ENCODE assay signal across 10 cellular contexts in the genomic region with DNA sequence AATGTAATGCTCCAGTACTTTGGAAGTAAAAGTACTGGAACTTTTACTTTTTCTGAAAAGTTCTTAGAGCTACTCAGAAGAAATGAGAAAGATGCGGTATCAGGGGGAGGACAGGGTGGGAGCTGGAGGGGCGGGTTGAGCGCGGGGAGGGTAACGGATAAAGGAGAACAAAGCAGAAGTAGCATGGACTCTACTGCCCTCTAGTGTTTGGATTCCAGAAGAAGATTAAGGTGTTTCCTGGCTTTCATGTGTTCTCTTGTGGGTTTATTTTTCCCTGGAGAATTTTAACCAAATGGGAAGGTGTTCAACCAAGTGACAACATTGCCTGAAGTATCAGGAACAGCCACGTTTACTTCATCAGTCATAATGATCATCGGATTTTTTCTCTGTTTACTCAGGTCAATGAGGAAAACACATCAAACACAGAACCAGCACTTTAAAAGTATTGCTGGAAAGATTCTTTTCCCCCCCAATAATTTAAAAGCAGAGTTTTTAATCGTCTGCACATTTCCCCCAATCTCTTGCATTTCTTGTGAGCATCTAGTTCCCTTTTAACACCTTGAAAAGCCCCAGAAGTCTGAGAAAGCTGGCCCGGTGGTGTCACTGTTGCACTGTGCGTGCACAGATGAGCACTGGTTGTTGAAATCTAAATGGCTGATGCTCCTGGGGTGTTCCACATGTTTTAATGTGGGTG.
A peak's percentile ranks its signal among the peaks of the same experiment; 100 is the strongest.
DNase-seq lines count a peak whose midpoint lies in the region; ATAC-seq and TF ChIP-seq lines count a peak whose summit lies in the region.
"Had no signal": no experiment of that assay in that cellular context is flagged by ENCODE, and none has a peak within 500 bp of the region (broad histone marks: within the 10 kb centered on the region; RNA-seq: fewer than 3 reads in every experiment).

No MANE protein-coding gene starts in this region.

- DNase-seq in DMS79 treated with DMSO at 0.1 percent for 48 hours (lab: John Stamatoyannopoulos, UW) (peak; percentile 9), DMS79 (lab: John Stamatoyannopoulos, UW) (no peak), NCI-H446 treated with DMSO at 0.1 percent for 48 hours (lab: John Stamatoyannopoulos, UW) (peak; percentile 52), body of pancreas (peak in 1 of 4 donors; percentile 21), iris pigment epithelial cell (ENCODE audit: low read depth) (peak; percentile 55), type B pancreatic cell (ENCODE audit: extremely low spot score, unreplicated experiment) (no peak)
- no peak for DNase-seq in activated T-helper 1 cell treated with anti-CD3 and anti-CD28 coated beads, Interleukin-12 subunit alpha, Interleukin-12 subunit beta, Interleukin-2, Interleukin-4 antibody, amounts not matched to agents 30 ng/mL and 10 ng/mL and 1 ng/mL, durations not matched to agents 14 hours and 24 hours and 36 hours (ENCODE audit: low spot score)
- DNase-seq: activated naive CD8-positive, alpha-beta T cell treated with anti-CD3 and anti-CD28 coated beads, Interleukin-2, amount 10 ng/mL, durations not matched to agents 7 days and 5 days had no signal

- peaks cover 4% of the 10 kb centered on the region for H3K4me1 ChIP-seq in body of pancreas
- H3K4me1 ChIP-seq: BLaER1 had no signal

- H3K36me3 Mint-ChIP-seq in type B pancreatic cell = no peaks in the 10 kb centered on the region
- no peaks in the 10 kb centered on the region for H3K36me3 Mint-ChIP-seq in activated T-helper 1 cell treated with anti-CD3 and anti-CD28 coated beads, Interleukin-12 subunit alpha, Interleukin-12 subunit beta, Interleukin-2, Interleukin-4 antibody, amounts not matched to agents 30 ng/mL and 10 ng/mL and 1 ng/mL, durations not matched to agents 14 hours and 24 hours and 36 hours (ENCODE audit: low read depth)
- H3K36me3 Mint-ChIP-seq: activated naive CD8-positive, alpha-beta T cell treated with anti-CD3 and anti-CD28 coated beads, Interleukin-2, amount 10 ng/mL, durations not matched to agents 7 days and 5 days had no signal

- no peaks in the 10 kb centered on the region for H3K27me3 ChIP-seq in body of pancreas
- H3K27me3 ChIP-seq: BLaER1 had no signal

- no peak for TF ChIP-seq POLR2A in body of pancreas (IDR thresholded peaks at IDR 0.05)

- ATAC-seq in HG03280 (IDR thresholded peaks at IDR 0.05; ENCODE audit: unreplicated experiment) (peak; percentile 76), body of pancreas (peak; percentile 50)

- H3K9me3 ChIP-seq in body of pancreas = no peaks in the 10 kb centered on the region
- H3K9me3 ChIP-seq: BLaER1 had no signal

- no peaks in the 10 kb centered on the region for H3K36me3 ChIP-seq in body of pancreas (replicated peaks in 1 of 2; ENCODE audit: insufficient read depth in 1 of 2, low read depth in 2 of 2)
- H3K36me3 ChIP-seq: BLaER1 had no signal

- H3K27me3 Mint-ChIP-seq in type B pancreatic cell = no peaks in the 10 kb centered on the region
- H3K27me3 Mint-ChIP-seq in activated T-helper 1 cell treated with anti-CD3 and anti-CD28 coated beads, Interleukin-12 subunit alpha, Interleukin-12 subunit beta, Interleukin-2, Interleukin-4 antibody, amounts not matched to agents 30 ng/mL and 10 ng/mL and 1 ng/mL, durations not matched to agents 14 hours and 24 hours and 36 hours (ENCODE audit: insufficient read depth) = no peaks in the 10 kb centered on the region
- H3K27me3 Mint-ChIP-seq: activated naive CD8-positive, alpha-beta T cell treated with anti-CD3 and anti-CD28 coated beads, Interleukin-2, amount 10 ng/mL, durations not matched to agents 7 days and 5 days had no signal

- H3K27ac Mint-ChIP-seq in type B pancreatic cell = peak overlapping the region; percentile 30
- no peak overlapping the region for H3K27ac Mint-ChIP-seq in activated T-helper 1 cell treated with anti-CD3 and anti-CD28 coated beads, Interleukin-12 subunit alpha, Interleukin-12 subunit beta, Interleukin-2, Interleukin-4 antibody, amounts not matched to agents 30 ng/mL and 10 ng/mL and 1 ng/mL, durations not matched to agents 14 hours and 24 hours and 36 hours
- H3K27ac Mint-ChIP-seq: activated naive CD8-positive, alpha-beta T cell treated with anti-CD3 and anti-CD28 coated beads, Interleukin-2, amount 10 ng/mL, durations not matched to agents 7 days and 5 days had no signal

- 15 to 18% methylated on average over 10 of the region's 10 CpGs for WGBS in body of pancreas, 2 donors

- H3K4me3 Mint-ChIP-seq in type B pancreatic cell = no peak overlapping the region
- no peak overlapping the region for H3K4me3 Mint-ChIP-seq in activated T-helper 1 cell treated with anti-CD3 and anti-CD28 coated beads, Interleukin-12 subunit alpha, Interleukin-12 subunit beta, Interleukin-2, Interleukin-4 antibody, amounts not matched to agents 30 ng/mL and 10 ng/mL and 1 ng/mL, durations not matched to agents 14 hours and 24 hours and 36 hours
- H3K4me3 Mint-ChIP-seq: activated naive CD8-positive, alpha-beta T cell treated with anti-CD3 and anti-CD28 coated beads, Interleukin-2, amount 10 ng/mL, durations not matched to agents 7 days and 5 days had no signal

- H3K4me1 Mint-ChIP-seq in type B pancreatic cell (ENCODE audit: unreplicated experiment) = peaks cover 18% of the 10 kb centered on the region
- no peaks in the 10 kb centered on the region for H3K4me1 Mint-ChIP-seq in activated T-helper 1 cell treated with anti-CD3 and anti-CD28 coated beads, Interleukin-12 subunit alpha, Interleukin-12 subunit beta, Interleukin-2, Interleukin-4 antibody, amounts not matched to agents 30 ng/mL and 10 ng/mL and 1 ng/mL, durations not matched to agents 14 hours and 24 hours and 36 hours (ENCODE audit: low read depth)
- H3K4me1 Mint-ChIP-seq: activated naive CD8-positive, alpha-beta T cell treated with anti-CD3 and anti-CD28 coated beads, Interleukin-2, amount 10 ng/mL, durations not matched to agents 7 days and 5 days had no signal

- no peak overlapping the region for H3K4me3 ChIP-seq in body of pancreas
- H3K4me3 ChIP-seq: BLaER1 had no signal

- H3K9me3 Mint-ChIP-seq in type B pancreatic cell = no peaks in the 10 kb centered on the region
- no peaks in the 10 kb centered on the region for H3K9me3 Mint-ChIP-seq in activated T-helper 1 cell treated with anti-CD3 and anti-CD28 coated beads, Interleukin-12 subunit alpha, Interleukin-12 subunit beta, Interleukin-2, Interleukin-4 antibody, amounts not matched to agents 30 ng/mL and 10 ng/mL and 1 ng/mL, durations not matched to agents 14 hours and 24 hours and 36 hours
- H3K9me3 Mint-ChIP-seq: activated naive CD8-positive, alpha-beta T cell treated with anti-CD3 and anti-CD28 coated beads, Interleukin-2, amount 10 ng/mL, durations not matched to agents 7 days and 5 days had no signal

- H3K27ac ChIP-seq in body of pancreas = no peak overlapping the region
- H3K27ac ChIP-seq: BLaER1 had no signal

- TF ChIP-seq CTCF in body of pancreas (IDR thresholded peaks at IDR 0.05) (peak; percentile 55 to 70 (median 62)), type B pancreatic cell (conservative IDR thresholded peaks at IDR 0.05) (peak; percentile 91)

- intact Hi-C loops in body of pancreas (cut with DNase I) = loop anchor here (10.0 kb wide), 1 partner anchor 374 kb away; no protein-coding TSS in a partner anchor
- intact Hi-C loops in activated T-helper 1 cell treated with anti-CD3 and anti-CD28 coated beads, Interleukin-12 subunit alpha, Interleukin-12 subunit beta, Interleukin-2, Interleukin-4 antibody, amounts not matched to agents 30 ng/mL and 10 ng/mL and 1 ng/mL, durations not matched to agents 14 hours and 24 hours and 36 hours (cut with micrococcal nuclease) = loop anchor here (2.0 kb wide), 1 partner anchor 370 kb away; no protein-coding TSS in a partner anchor

Comparison
In these comparisons a context has a peak if more than half of its experiments do, and no peak if none do; other contexts are left out.
1. DNase-seq: peak in DMS79 treated with DMSO at 0.1 percent for 48 hours (single experiment), NCI-H446 treated with DMSO at 0.1 percent for 48 hours (single experiment) and iris pigment epithelial cell (single experiment); none in DMS79 (single experiment), type B pancreatic cell (single experiment) and activated T-helper 1 cell treated with anti-CD3 and anti-CD28 coated beads, Interleukin-12 subunit alpha, Interleukin-12 subunit beta, Interleukin-2, Interleukin-4 antibody, amounts not matched to agents 30 ng/mL and 10 ng/mL and 1 ng/mL, durations not matched to agents 14 hours and 24 hours and 36 hours (single experiment).